ENCODE assay signal across 27 cellular contexts in the genomic region with DNA sequence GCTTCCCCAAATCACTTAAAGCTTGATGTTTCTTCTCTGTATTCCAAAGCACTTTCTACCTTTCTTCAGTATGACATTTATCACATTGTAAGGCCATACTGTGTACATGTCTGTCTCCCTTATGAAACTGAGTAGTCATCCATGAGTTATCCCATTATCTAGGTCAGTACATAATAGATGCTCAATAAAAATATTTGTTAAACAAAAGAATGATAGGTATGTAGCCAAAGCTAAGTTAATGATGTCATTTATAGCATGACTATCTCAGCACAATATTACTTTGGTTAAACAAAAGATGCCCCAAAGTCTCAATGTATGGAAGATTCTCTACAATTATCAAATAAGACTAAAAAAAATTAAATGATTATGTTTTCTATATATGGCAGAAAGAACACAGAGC. TPM values are rescaled to one million over a fixed set of nuclear protein-coding genes. Genes with fewer than 3 reads are reported as not detected.
"Had no signal": no experiment of that assay in that cellular context is flagged by ENCODE, and none has a peak within 500 bp of the region (broad histone marks: within the 10 kb centered on the region; RNA-seq: fewer than 3 reads in every experiment).

No MANE protein-coding gene starts in this region.

- H3K27ac ChIP-seq: gastroesophageal sphincter, neural progenitor cell, pancreas, spleen, testis, tibial nerve, upper lobe of right lung, vagina had no signal

- H3K9ac ChIP-seq: neural progenitor cell had no signal

- H3K27me3 ChIP-seq: gastroesophageal sphincter, neural progenitor cell, pancreas, spleen, testis, tibial nerve, upper lobe of right lung, vagina had no signal

- H2AFZ ChIP-seq: neural progenitor cell had no signal

- H3K4me3 ChIP-seq: gastroesophageal sphincter, lung, neural progenitor cell, pancreas, spleen, testis, tibial nerve, upper lobe of right lung, vagina had no signal

- H3K9me3 ChIP-seq: gastroesophageal sphincter, pancreas, spleen, testis, tibial nerve, upper lobe of right lung, vagina had no signal

- H3K27ac Mint-ChIP-seq: natural killer cell treated with Interleukin-12 subunit alpha and Interleukin-12 subunit beta and Interleukin-15 and Interleukin-18, amount 100 ng/mL, for 72 hours; neural progenitor cell; progenitor cell of endocrine pancreas; stimulated activated memory B cell treated with anti-CD40 and anti-IgM and Interleukin-4, amounts not matched to agents 10 μg/mL and 1 μg/mL and 100 μg/mL, for 72 hours; stimulated activated naive CD8-positive, alpha-beta T cell treated with anti-CD3 and anti-CD28 coated beads, Interleukin-15, amount 100 ng/mL, for 72 hours had no signal

- DNase-seq: effector memory CD4-positive, alpha-beta T cell; left colon; left ventricle myocardium superior; midbrain; nucleus accumbens; pancreas; right cardiac atrium; spleen; stimulated activated CD4-positive, alpha-beta T cell treated with anti-CD3 and anti-CD28 coated beads, Interleukin-15, amount 100 ng/mL, for 24 hours; stimulated activated CD4-positive, alpha-beta T cell treated with anti-CD3 and anti-CD28 coated beads, Interleukin-1b, Interleukin-23, amount 100 ng/mL, for 48 hours; stimulated activated CD4-positive, alpha-beta T cell treated with anti-CD3 and anti-CD28 coated beads, Interleukin-4, amount 100 ng/mL, for 24 hours; stimulated activated naive CD8-positive, alpha-beta T cell treated with anti-CD3 and anti-CD28 coated beads, Interleukin-15, amount 100 ng/mL, for 72 hours; testis; upper lobe of right lung had no signal

- H3K4me1 ChIP-seq: gastroesophageal sphincter, neural progenitor cell, spleen, testis, tibial nerve, upper lobe of right lung, vagina had no signal

- H3K36me3 Mint-ChIP-seq: natural killer cell treated with Interleukin-12 subunit alpha and Interleukin-12 subunit beta and Interleukin-15 and Interleukin-18, amount 100 ng/mL, for 72 hours; neural progenitor cell; stimulated activated memory B cell treated with anti-CD40 and anti-IgM and Interleukin-4, amounts not matched to agents 10 μg/mL and 1 μg/mL and 100 μg/mL, for 72 hours had no signal

- H3K4me1 Mint-ChIP-seq: stimulated activated memory B cell treated with anti-CD40 and anti-IgM and Interleukin-4, amounts not matched to agents 10 μg/mL and 1 μg/mL and 100 μg/mL, for 72 hours; stimulated activated naive CD8-positive, alpha-beta T cell treated with anti-CD3 and anti-CD28 coated beads, Interleukin-15, amount 100 ng/mL, for 72 hours had no signal

- H3K36me3 ChIP-seq: gastroesophageal sphincter, neural progenitor cell, pancreas, spleen, tibial nerve, upper lobe of right lung, vagina had no signal

- H3K4me3 Mint-ChIP-seq: natural killer cell treated with Interleukin-12 subunit alpha and Interleukin-12 subunit beta and Interleukin-15 and Interleukin-18, amount 100 ng/mL, for 72 hours; neural progenitor cell; stimulated activated memory B cell treated with anti-CD40 and anti-IgM and Interleukin-4, amounts not matched to agents 10 μg/mL and 1 μg/mL and 100 μg/mL, for 72 hours; stimulated activated naive CD8-positive, alpha-beta T cell treated with anti-CD3 and anti-CD28 coated beads, Interleukin-15, amount 100 ng/mL, for 72 hours had no signal

- H3K27me3 Mint-ChIP-seq: progenitor cell of endocrine pancreas; stimulated activated memory B cell treated with anti-CD40 and anti-IgM and Interleukin-4, amounts not matched to agents 10 μg/mL and 1 μg/mL and 100 μg/mL, for 72 hours; stimulated activated naive CD8-positive, alpha-beta T cell treated with anti-CD3 and anti-CD28 coated beads, Interleukin-15, amount 100 ng/mL, for 72 hours had no signal

- FAIRE-seq: endometrium, pancreas had no signal

- H3K9me3 Mint-ChIP-seq: neural progenitor cell had no signal

- H3K4me2 ChIP-seq: neural progenitor cell had no signal

- ATAC-seq: esophagus mucosa; gastroesophageal sphincter; left colon; left ventricle myocardium superior; natural killer cell treated with Interleukin-12 subunit alpha and Interleukin-12 subunit beta and Interleukin-15 and Interleukin-18, amount 100 ng/mL, for 72 hours; pancreas; right cardiac atrium; stimulated activated memory B cell treated with anti-CD40 and anti-IgM and Interleukin-4, amounts not matched to agents 10 μg/mL and 1 μg/mL and 100 μg/mL, for 72 hours; stimulated activated naive CD8-positive, alpha-beta T cell treated with anti-CD3 and anti-CD28 coated beads, Interleukin-15, amount 100 ng/mL, for 72 hours; upper lobe of right lung had no signal

RNA-seq across cellular contexts. Expression of a gene that starts 3.1 kb away (rescaled TPM):
- total RNA-seq: esophagus mucosa; fibroblast of lung; gastroesophageal sphincter; kidney epithelial cell; left colon; left ventricle myocardium superior; lung; natural killer cell treated with Interleukin-12 subunit alpha and Interleukin-12 subunit beta and Interleukin-15 and Interleukin-18, amount 100 ng/mL, for 72 hours; pancreas; progenitor cell of endocrine pancreas; right cardiac atrium; spleen; subcutaneous adipose tissue; tibial nerve; upper lobe of right lung; vagina had no signal
- polyA plus RNA-seq: fibroblast of lung, pancreas, right cardiac atrium, spleen had no signal
